In the genomic region with DNA sequence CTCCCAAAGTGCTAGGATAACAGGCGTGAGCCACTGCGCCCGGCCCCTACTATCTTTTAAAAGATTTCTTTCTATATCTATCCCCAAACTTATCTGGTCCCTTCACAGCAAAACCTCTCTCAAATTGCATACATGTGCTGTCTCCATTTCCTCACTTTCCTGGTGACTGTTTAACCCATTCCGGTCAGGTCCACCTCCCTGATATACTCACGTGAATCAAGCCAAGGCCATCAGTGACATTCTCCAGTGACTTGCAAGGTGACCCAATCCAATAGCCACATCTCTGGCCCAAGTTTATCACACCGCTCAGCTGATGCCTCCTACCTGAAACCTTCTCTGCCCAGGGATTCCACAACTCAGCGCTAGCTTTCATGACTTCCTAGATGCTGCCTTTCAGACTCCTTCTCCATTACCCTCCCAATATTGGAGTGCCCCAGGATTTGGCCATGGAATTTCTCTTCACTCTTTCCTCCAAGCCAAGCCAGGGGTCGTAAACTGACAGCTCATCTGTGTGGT, we compare ENCODE assay signal across 8 cellular contexts. TPM values are rescaled to one million over a fixed set of nuclear protein-coding genes. Genes with fewer than 3 reads are reported as not detected.
DNase-seq lines count a peak whose midpoint lies in the region; ATAC-seq and TF ChIP-seq lines count a peak whose summit lies in the region.

No MANE protein-coding gene starts in this region.

- H3K27ac ChIP-seq in cardiac muscle cell (no peak overlapping the region), lower lobe of right lung (peak overlapping the region; percentile 98), upper lobe of right lung (peak overlapping the region; percentile 83)

- H3K4me3 Mint-ChIP-seq in activated CD8-positive, alpha-beta T cell treated with anti-CD3 and anti-CD28 coated beads, Interleukin-2, amount 10 ng/mL, durations not matched to agents 7 days and 5 days, result peak overlapping the region; percentile 88

- H3K36me3 Mint-ChIP-seq in activated CD8-positive, alpha-beta T cell treated with anti-CD3 and anti-CD28 coated beads, Interleukin-2, amount 10 ng/mL, durations not matched to agents 7 days and 5 days (ENCODE audit: low read depth), result peaks cover 19% of the 10 kb centered on the region

- intact Hi-C loops in cardiac septum (cut with DNase I), result loop anchor here (5.0 kb wide), 1 partner anchor 79 kb away; a partner anchor contains a TSS
- intact Hi-C loops in lower lobe of right lung (cut with DNase I), result no loop called here
- intact Hi-C loops in upper lobe of right lung (cut with DNase I), result loop anchor here (10.0 kb wide), 1 partner anchor 104 kb away; a partner anchor contains a TSS

- CTCF ChIA-PET in activated CD8-positive, alpha-beta T cell treated with anti-CD3 and anti-CD28 coated beads, Interleukin-2, amount 10 ng/mL, durations not matched to agents 7 days and 5 days (lab: Charles Lee), result interaction anchor here (1.1 to 13.2 kb wide), 10 partner anchors 7 to 158 kb away, joined by 4 to 296 read pairs (median 12); a partner anchor contains a TSS

- H3K4me1 ChIP-seq in cardiac muscle cell (ENCODE audit: low read depth) (peaks cover 12% of the 10 kb centered on the region), lower lobe of right lung (peaks cover 40% of the 10 kb centered on the region), upper lobe of right lung (peaks cover 32% of the 10 kb centered on the region)

- no peaks in the 10 kb centered on the region for H3K27me3 Mint-ChIP-seq in activated CD8-positive, alpha-beta T cell treated with anti-CD3 and anti-CD28 coated beads, Interleukin-2, amount 10 ng/mL, durations not matched to agents 7 days and 5 days (ENCODE audit: low read depth)

- H3K27me3 ChIP-seq in cardiac muscle cell (no peaks in the 10 kb centered on the region), lower lobe of right lung (ENCODE audit: low read depth) (no peaks in the 10 kb centered on the region), upper lobe of right lung (no peaks in the 10 kb centered on the region)

- H3K36me3 ChIP-seq in cardiac muscle cell (no peaks in the 10 kb centered on the region), lower lobe of right lung (no peaks in the 10 kb centered on the region), upper lobe of right lung (no peaks in the 10 kb centered on the region)

- peaks cover 47% of the 10 kb centered on the region for H3K4me1 Mint-ChIP-seq in activated CD8-positive, alpha-beta T cell treated with anti-CD3 and anti-CD28 coated beads, Interleukin-2, amount 10 ng/mL, durations not matched to agents 7 days and 5 days (ENCODE audit: low read depth)

- no peak for TF ChIP-seq CTCF in cardiac muscle cell (IDR thresholded peaks at IDR 0.05; ENCODE audit: low read depth, low read length)
- TF ChIP-seq CTCF in lower lobe of right lung (IDR thresholded peaks at IDR 0.05), result no peak
- TF ChIP-seq CTCF in upper lobe of right lung (IDR thresholded peaks at IDR 0.05), result no peak

- POLR2A ChIA-PET in activated CD8-positive, alpha-beta T cell treated with anti-CD3 and anti-CD28 coated beads, Interleukin-2, amount 10 ng/mL, durations not matched to agents 7 days and 5 days (lab: Charles Lee), result interaction anchor here (1.3 to 6.7 kb wide), 9 partner anchors 10 to 375 kb away, joined by 4 to 117 read pairs (median 10); a partner anchor contains a TSS

- peak overlapping the region; percentile 94 for H3K27ac Mint-ChIP-seq in activated CD8-positive, alpha-beta T cell treated with anti-CD3 and anti-CD28 coated beads, Interleukin-2, amount 10 ng/mL, durations not matched to agents 7 days and 5 days

- no peak for ATAC-seq in activated CD8-positive, alpha-beta T cell treated with anti-CD3 and anti-CD28 coated beads, Interleukin-2, amount 10 ng/mL, durations not matched to agents 7 days and 5 days
- ATAC-seq in lower lobe of right lung (no peak), upper lobe of right lung (no peak), GM18873 (IDR thresholded peaks at IDR 0.05; ENCODE audit: low FRiP score, unreplicated experiment) (no peak)

- peak overlapping the region; percentile 88 for H3K4me3 ChIP-seq in cardiac muscle cell
- H3K4me3 ChIP-seq in lower lobe of right lung, result no peak overlapping the region
- no peak overlapping the region for H3K4me3 ChIP-seq in upper lobe of right lung

- H3K9me3 Mint-ChIP-seq in activated CD8-positive, alpha-beta T cell treated with anti-CD3 and anti-CD28 coated beads, Interleukin-2, amount 10 ng/mL, durations not matched to agents 7 days and 5 days (ENCODE audit: insufficient read depth), result no peaks in the 10 kb centered on the region

- DNase-seq in cardiac muscle cell (ENCODE audit: low read depth in 1 of 2, low spot score in 1 of 2), result no peak
- DNase-seq in cardiac septum (ENCODE audit: low spot score), result no peak
- no peak for DNase-seq in activated CD8-positive, alpha-beta T cell treated with anti-CD3 and anti-CD28 coated beads, Interleukin-2, amount 10 ng/mL, durations not matched to agents 7 days and 5 days
- peak; percentile 21 for DNase-seq in lower lobe of right lung
- no peak for DNase-seq in upper lobe of right lung
- DNase-seq in NCI-H1048 (lab: John Stamatoyannopoulos, UW), result no peak
- no peak for DNase-seq in stimulated activated CD4-positive, alpha-beta T cell treated with anti-CD3 and anti-CD28 coated beads, Interleukin-4, amount 100 ng/mL, for 1 hour

- H3K9me3 ChIP-seq in cardiac muscle cell (ENCODE audit: low read depth), result no peaks in the 10 kb centered on the region
- no peaks in the 10 kb centered on the region for H3K9me3 ChIP-seq in lower lobe of right lung
- H3K9me3 ChIP-seq in upper lobe of right lung, result no peaks in the 10 kb centered on the region

RNA-seq across cellular contexts. Expression of a gene that starts 1.4 kb away (rescaled TPM):
- total RNA-seq in cardiac muscle cell (25.2 and 33.9 TPM in 2 replicates), cardiac septum (25.6 TPM), lower lobe of right lung (36.2 TPM), upper lobe of right lung (36.0 TPM)
- polyA plus RNA-seq in cardiac muscle cell, result 37.6 and 38.0 TPM in 2 replicates
- total RNA-seq in activated CD8-positive, alpha-beta T cell treated with anti-CD3 and anti-CD28 coated beads, Interleukin-2, amount 10 ng/mL, durations not matched to agents 7 days and 5 days, result 10 to 100 TPM; 77.4 to 79.8 TPM

RNA-seq across cellular contexts. Expression of a gene that starts 32.3 kb away (rescaled TPM):
- total RNA-seq in cardiac muscle cell (27.3 and 35.7 TPM in 2 replicates), cardiac septum (102 TPM), lower lobe of right lung (112 TPM), upper lobe of right lung (133 TPM)
- 29.5 and 46.3 TPM in 2 replicates for polyA plus RNA-seq in cardiac muscle cell
- 10 to 100 TPM; 10.6 to 13.7 TPM for total RNA-seq in activated CD8-positive, alpha-beta T cell treated with anti-CD3 and anti-CD28 coated beads, Interleukin-2, amount 10 ng/mL, durations not matched to agents 7 days and 5 days
